Comparison of ENCODE assay signal across 1 cellular context in the genomic region with DNA sequence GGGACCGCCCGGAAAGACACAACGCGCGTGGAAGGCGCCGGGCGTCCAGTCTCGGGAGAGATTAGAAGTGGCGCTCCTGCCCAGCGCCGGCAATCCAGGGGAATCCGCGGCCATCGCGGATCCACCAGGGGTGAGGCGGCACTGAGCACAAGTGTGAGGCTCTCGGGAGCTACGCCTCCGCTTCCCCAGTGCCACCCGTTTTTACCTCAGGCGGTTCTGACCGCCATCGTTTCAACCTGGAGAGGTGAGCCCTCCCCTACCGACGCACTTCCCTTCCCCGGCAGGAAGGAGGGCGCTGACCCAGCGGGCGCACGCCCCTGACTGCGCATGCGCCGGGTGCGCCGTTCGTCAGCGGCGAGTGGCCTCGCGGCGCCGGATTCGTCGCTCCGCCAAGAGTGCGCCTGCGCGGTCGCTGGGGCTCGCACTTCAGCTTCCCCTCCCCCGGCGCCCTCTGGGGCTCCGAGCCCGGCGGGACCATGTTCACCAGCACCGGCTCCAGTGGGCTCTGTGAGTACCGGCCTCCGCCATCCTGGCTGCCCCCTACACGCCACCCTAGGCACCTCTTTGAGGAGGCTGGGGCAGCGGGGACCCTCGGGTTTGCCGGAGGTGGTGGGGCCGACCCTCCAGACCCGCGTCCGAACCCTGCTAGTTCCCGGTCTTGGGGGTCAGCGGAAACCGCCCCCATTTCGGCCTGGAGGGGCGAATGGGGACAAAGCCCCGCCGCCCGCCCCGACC.
TF ChIP-seq lines count a peak whose summit lies in the region.

A gene with protein sequence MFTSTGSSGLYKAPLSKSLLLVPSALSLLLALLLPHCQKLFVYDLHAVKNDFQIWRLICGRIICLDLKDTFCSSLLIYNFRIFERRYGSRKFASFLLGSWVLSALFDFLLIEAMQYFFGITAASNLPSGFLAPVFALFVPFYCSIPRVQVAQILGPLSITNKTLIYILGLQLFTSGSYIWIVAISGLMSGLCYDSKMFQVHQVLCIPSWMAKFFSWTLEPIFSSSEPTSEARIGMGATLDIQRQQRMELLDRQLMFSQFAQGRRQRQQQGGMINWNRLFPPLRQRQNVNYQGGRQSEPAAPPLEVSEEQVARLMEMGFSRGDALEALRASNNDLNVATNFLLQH (plus strand): TSS at position 422 of the 735 bp plus-strand sequence. CDS start 55 bp downstream, at position 477.

TF ChIP-seq in K562, 482 proteins besides CTCF, POLR2A, EP300 and RAD21 (continued from another document and continues in another):
- TF ChIP-seq CBX5 (IDR thresholded peaks at IDR 0.05; ENCODE audit: borderline replicate concordance, low read depth) (no peak), NFXL1 (CRISPR knock-in tag; IDR thresholded peaks at IDR 0.05) (no peak), PML (IDR thresholded peaks at IDR 0.05; ENCODE audit: low read length) (peak; percentile 79), EZH2 (IDR thresholded peaks at IDR 0.05; ENCODE audit: borderline replicate concordance, low read depth, low read length) (no peak), ZNF217 (CRISPR knock-in tag; IDR thresholded peaks at IDR 0.05) (no peak), LEF1 (IDR thresholded peaks at IDR 0.05) (no peak), PPARD (CRISPR knock-in tag; IDR thresholded peaks at IDR 0.05) (no peak), ATF7 (IDR thresholded peaks at IDR 0.05) (peak; percentile 58; the same call in 1 of the 2 replicates), CBX3 (IDR thresholded peaks at IDR 0.05; ENCODE audit: borderline replicate concordance in 1 of 2, low read length in 2 of 2) (no peak), SREBF2 (CRISPR knock-in tag; IDR thresholded peaks at IDR 0.05) (no peak), POLR3G (IDR thresholded peaks at IDR 0.05; ENCODE audit: extremely low read depth, insufficient read length, insufficient replicate concordance) (no peak), ZBTB8A (IDR thresholded peaks at IDR 0.05; ENCODE audit: partially characterized antibody) (no peak), KLF6 (CRISPR knock-in tag; IDR thresholded peaks at IDR 0.05; ENCODE audit: borderline replicate concordance) (0 out of 2 replicates have a peak, but pooled peaks have one; percentile 22), NCOA1 (IDR thresholded peaks at IDR 0.05; ENCODE audit: low read depth) (no peak), ZNF57 (CRISPR knock-in tag; IDR thresholded peaks at IDR 0.05) (no peak), TAF1 (IDR thresholded peaks at IDR 0.05; ENCODE audit: control insufficient read depth, extremely low read depth, insufficient read depth, low read length, severe bottlenecking) (peak; percentile 88), SMAD3 (CRISPR knock-in tag; conservative IDR thresholded peaks at IDR 0.05) (peak; percentile 66; the same call in 1 of the 2 replicates), ATF1 (CRISPR knock-in tag; IDR thresholded peaks at IDR 0.05) (no peak), ATF1 (tag; IDR thresholded peaks at IDR 0.05) (peak; percentile 91), HNRNPK (IDR thresholded peaks at IDR 0.05; ENCODE audit: low read depth, low read length, poor library complexity, severe bottlenecking) (no peak), PCBP1 (IDR thresholded peaks at IDR 0.05; ENCODE audit: low read depth, low read length, poor library complexity, severe bottlenecking) (no peak), RBM22 (IDR thresholded peaks at IDR 0.05; ENCODE audit: low read depth, low read length, poor library complexity, severe bottlenecking) (peak; percentile 44), FIP1L1 (IDR thresholded peaks at IDR 0.05; ENCODE audit: low read depth, low read length, poor library complexity, severe bottlenecking) (peak; percentile 61), LARP7 (IDR thresholded peaks at IDR 0.05) (no peak), EP400 (IDR thresholded peaks at IDR 0.05) (peak; percentile 96), ZNF184 (CRISPR knock-in tag; IDR thresholded peaks at IDR 0.05) (no peak), NFIC (IDR thresholded peaks at IDR 0.05) (peak; percentile 52), ZNF696 (CRISPR knock-in tag; conservative IDR thresholded peaks at IDR 0.05) (no peak), SRSF3 (IDR thresholded peaks at IDR 0.05; ENCODE audit: insufficient read depth, low read length) (no peak), POLR2H (tag; IDR thresholded peaks at IDR 0.05; ENCODE audit: low read depth) (peak; percentile 92), CBX1 (IDR thresholded peaks at IDR 0.05; ENCODE audit: low read depth) (no peak)
- TF ChIP-seq, protein P1, sequence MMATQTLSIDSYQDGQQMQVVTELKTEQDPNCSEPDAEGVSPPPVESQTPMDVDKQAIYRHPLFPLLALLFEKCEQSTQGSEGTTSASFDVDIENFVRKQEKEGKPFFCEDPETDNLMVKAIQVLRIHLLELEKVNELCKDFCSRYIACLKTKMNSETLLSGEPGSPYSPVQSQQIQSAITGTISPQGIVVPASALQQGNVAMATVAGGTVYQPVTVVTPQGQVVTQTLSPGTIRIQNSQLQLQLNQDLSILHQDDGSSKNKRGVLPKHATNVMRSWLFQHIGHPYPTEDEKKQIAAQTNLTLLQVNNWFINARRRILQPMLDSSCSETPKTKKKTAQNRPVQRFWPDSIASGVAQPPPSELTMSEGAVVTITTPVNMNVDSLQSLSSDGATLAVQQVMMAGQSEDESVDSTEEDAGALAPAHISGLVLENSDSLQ (IDR thresholded peaks at IDR 0.05) = no peak
- TF ChIP-seq, protein P2, sequence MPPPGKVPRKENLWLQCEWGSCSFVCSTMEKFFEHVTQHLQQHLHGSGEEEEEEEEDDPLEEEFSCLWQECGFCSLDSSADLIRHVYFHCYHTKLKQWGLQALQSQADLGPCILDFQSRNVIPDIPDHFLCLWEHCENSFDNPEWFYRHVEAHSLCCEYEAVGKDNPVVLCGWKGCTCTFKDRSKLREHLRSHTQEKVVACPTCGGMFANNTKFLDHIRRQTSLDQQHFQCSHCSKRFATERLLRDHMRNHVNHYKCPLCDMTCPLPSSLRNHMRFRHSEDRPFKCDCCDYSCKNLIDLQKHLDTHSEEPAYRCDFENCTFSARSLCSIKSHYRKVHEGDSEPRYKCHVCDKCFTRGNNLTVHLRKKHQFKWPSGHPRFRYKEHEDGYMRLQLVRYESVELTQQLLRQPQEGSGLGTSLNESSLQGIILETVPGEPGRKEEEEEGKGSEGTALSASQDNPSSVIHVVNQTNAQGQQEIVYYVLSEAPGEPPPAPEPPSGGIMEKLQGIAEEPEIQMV (tag; conservative IDR thresholded peaks at IDR 0.05; ENCODE audit: low read depth) = no peak
- TF ChIP-seq, protein P3, sequence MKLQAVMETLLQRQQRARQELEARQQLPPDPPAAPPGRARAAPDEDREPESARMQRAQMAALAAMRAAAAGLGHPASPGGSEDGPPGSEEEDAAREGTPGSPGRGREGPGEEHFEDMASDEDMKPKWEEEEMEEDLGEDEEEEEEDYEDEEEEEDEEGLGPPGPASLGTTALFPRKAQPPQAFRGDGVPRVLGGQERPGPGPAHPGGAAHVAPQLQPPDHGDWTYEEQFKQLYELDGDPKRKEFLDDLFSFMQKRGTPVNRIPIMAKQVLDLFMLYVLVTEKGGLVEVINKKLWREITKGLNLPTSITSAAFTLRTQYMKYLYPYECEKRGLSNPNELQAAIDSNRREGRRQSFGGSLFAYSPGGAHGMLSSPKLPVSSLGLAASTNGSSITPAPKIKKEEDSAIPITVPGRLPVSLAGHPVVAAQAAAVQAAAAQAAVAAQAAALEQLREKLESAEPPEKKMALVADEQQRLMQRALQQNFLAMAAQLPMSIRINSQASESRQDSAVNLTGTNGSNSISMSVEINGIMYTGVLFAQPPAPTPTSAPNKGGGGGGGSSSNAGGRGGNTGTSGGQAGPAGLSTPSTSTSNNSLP (IDR thresholded peaks at IDR 0.05; ENCODE audit: borderline replicate concordance, low read depth, low read length) = no peak
- TF ChIP-seq, protein P4, sequence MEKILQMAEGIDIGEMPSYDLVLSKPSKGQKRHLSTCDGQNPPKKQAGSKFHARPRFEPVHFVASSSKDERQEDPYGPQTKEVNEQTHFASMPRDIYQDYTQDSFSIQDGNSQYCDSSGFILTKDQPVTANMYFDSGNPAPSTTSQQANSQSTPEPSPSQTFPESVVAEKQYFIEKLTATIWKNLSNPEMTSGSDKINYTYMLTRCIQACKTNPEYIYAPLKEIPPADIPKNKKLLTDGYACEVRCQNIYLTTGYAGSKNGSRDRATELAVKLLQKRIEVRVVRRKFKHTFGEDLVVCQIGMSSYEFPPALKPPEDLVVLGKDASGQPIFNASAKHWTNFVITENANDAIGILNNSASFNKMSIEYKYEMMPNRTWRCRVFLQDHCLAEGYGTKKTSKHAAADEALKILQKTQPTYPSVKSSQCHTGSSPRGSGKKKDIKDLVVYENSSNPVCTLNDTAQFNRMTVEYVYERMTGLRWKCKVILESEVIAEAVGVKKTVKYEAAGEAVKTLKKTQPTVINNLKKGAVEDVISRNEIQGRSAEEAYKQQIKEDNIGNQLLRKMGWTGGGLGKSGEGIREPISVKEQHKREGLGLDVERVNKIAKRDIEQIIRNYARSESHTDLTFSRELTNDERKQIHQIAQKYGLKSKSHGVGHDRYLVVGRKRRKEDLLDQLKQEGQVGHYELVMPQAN (IDR thresholded peaks at IDR 0.05; ENCODE audit: borderline replicate concordance) = peak; percentile 55; the same call in 1 of the 2 replicates
- TF ChIP-seq, protein P5, sequence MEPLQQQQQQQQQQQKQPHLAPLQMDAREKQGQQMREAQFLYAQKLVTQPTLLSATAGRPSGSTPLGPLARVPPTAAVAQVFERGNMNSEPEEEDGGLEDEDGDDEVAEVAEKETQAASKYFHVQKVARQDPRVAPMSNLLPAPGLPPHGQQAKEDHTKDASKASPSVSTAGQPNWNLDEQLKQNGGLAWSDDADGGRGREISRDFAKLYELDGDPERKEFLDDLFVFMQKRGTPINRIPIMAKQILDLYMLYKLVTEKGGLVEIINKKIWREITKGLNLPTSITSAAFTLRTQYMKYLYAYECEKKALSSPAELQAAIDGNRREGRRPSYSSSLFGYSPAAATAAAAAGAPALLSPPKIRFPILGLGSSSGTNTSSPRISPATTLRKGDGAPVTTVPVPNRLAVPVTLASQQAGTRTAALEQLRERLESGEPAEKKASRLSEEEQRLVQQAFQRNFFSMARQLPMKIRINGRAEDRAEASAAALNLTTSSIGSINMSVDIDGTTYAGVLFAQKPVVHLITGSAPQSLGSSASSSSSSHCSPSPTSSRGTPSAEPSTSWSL (CRISPR knock-in tag; IDR thresholded peaks at IDR 0.05; ENCODE audit: borderline replicate concordance) = no peak
- TF ChIP-seq, protein P6, sequence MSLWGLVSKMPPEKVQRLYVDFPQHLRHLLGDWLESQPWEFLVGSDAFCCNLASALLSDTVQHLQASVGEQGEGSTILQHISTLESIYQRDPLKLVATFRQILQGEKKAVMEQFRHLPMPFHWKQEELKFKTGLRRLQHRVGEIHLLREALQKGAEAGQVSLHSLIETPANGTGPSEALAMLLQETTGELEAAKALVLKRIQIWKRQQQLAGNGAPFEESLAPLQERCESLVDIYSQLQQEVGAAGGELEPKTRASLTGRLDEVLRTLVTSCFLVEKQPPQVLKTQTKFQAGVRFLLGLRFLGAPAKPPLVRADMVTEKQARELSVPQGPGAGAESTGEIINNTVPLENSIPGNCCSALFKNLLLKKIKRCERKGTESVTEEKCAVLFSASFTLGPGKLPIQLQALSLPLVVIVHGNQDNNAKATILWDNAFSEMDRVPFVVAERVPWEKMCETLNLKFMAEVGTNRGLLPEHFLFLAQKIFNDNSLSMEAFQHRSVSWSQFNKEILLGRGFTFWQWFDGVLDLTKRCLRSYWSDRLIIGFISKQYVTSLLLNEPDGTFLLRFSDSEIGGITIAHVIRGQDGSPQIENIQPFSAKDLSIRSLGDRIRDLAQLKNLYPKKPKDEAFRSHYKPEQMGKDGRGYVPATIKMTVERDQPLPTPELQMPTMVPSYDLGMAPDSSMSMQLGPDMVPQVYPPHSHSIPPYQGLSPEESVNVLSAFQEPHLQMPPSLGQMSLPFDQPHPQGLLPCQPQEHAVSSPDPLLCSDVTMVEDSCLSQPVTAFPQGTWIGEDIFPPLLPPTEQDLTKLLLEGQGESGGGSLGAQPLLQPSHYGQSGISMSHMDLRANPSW (CRISPR knock-in tag; IDR thresholded peaks at IDR 0.05) = no peak
- TF ChIP-seq, protein P7, sequence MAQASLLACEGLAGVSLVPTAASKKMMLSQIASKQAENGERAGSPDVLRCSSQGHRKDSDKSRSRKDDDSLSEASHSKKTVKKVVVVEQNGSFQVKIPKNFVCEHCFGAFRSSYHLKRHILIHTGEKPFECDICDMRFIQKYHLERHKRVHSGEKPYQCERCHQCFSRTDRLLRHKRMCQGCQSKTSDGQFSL (CRISPR knock-in tag; IDR thresholded peaks at IDR 0.05) = no peak
- TF ChIP-seq, protein P7 (tag; IDR thresholded peaks at IDR 0.05) = no peak
- TF ChIP-seq, protein P8, sequence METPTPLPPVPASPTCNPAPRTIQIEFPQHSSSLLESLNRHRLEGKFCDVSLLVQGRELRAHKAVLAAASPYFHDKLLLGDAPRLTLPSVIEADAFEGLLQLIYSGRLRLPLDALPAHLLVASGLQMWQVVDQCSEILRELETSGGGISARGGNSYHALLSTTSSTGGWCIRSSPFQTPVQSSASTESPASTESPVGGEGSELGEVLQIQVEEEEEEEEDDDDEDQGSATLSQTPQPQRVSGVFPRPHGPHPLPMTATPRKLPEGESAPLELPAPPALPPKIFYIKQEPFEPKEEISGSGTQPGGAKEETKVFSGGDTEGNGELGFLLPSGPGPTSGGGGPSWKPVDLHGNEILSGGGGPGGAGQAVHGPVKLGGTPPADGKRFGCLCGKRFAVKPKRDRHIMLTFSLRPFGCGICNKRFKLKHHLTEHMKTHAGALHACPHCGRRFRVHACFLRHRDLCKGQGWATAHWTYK (CRISPR knock-in tag; IDR thresholded peaks at IDR 0.05) = peak; percentile 55; the same call in 1 of the 2 replicates
- TF ChIP-seq, protein P9, sequence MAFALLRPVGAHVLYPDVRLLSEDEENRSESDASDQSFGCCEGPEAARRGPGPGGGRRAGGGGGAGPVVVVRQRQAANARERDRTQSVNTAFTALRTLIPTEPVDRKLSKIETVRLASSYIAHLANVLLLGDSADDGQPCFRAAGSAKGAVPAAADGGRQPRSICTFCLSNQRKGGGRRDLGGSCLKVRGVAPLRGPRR (CRISPR knock-in tag; IDR thresholded peaks at IDR 0.05) = no peak
- TF ChIP-seq, protein P10, sequence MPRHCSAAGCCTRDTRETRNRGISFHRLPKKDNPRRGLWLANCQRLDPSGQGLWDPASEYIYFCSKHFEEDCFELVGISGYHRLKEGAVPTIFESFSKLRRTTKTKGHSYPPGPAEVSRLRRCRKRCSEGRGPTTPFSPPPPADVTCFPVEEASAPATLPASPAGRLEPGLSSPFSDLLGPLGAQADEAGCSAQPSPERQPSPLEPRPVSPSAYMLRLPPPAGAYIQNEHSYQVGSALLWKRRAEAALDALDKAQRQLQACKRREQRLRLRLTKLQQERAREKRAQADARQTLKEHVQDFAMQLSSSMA (CRISPR knock-in tag; IDR thresholded peaks at IDR 0.05) = 0 out of 2 replicates have a peak, but pooled peaks have one; percentile 22
- TF ChIP-seq, protein P11, sequence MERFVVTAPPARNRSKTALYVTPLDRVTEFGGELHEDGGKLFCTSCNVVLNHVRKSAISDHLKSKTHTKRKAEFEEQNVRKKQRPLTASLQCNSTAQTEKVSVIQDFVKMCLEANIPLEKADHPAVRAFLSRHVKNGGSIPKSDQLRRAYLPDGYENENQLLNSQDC (CRISPR knock-in tag; IDR thresholded peaks at IDR 0.05) = no peak; the same call in 1 of the 2 replicates
